ENCODE assay signal across 12 cellular contexts in the genomic region with DNA sequence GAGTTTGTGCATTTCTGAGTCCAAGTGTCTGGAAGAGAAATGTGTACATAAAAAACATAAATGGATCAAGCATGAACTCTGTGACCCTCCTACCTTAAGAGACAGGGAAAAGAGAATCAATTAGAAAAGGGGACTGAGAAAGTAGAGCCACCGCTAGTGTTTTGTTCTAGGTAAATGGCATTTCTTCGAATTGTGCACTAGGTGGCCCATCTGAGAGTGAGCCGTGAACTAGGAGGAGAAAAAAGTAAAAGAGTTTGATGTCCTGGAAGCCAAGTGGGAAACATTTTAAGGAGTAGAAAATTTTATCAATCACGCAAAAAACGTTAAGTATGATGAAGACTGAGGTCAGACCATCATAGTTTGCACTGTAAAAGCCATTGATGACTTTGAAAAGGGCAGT. TPM values are rescaled to one million over a fixed set of nuclear protein-coding genes. Genes with fewer than 3 reads are reported as not detected.
A peak's percentile ranks its signal among the peaks of the same experiment; 100 is the strongest.
DNase-seq lines count a peak whose midpoint lies in the region; ATAC-seq and TF ChIP-seq lines count a peak whose summit lies in the region.
"Had no signal": no experiment of that assay in that cellular context is flagged by ENCODE, and none has a peak within 500 bp of the region (broad histone marks: within the 10 kb centered on the region; RNA-seq: fewer than 3 reads in every experiment).

No MANE protein-coding gene starts in this region.

- H3K4me3 ChIP-seq in A673 (ENCODE audit: low read depth, low read length, poor library complexity, severe bottlenecking): no peak overlapping the region
- H3K4me3 ChIP-seq in brain microvascular endothelial cell (ENCODE audit: low read depth, low read length): no peak overlapping the region
- H3K4me3 ChIP-seq: BLaER1, gastroesophageal sphincter had no signal

- peak; percentile 67 for ATAC-seq in left colon
- no peak for ATAC-seq in GM19328 (IDR thresholded peaks at IDR 0.05; ENCODE audit: unreplicated experiment)
- ATAC-seq: gastroesophageal sphincter had no signal

- peak; percentile 52 for DNase-seq in A673 (ENCODE audit: low spot score)
- DNase-seq in HEK293T (ENCODE audit: extremely low spot score): peak; percentile 20
- DNase-seq in brain microvascular endothelial cell: peak; percentile 10
- DNase-seq in left colon: no peak
- DNase-seq in NCI-H2029 (lab: John Stamatoyannopoulos, UW): no peak
- DNase-seq in DMS53 (lab: John Stamatoyannopoulos, UW): no peak
- DNase-seq in NCI-H1092 (lab: John Stamatoyannopoulos, UW): no peak
- DNase-seq: activated CD4-positive, alpha-beta T cell treated with anti-CD3 and anti-CD28 coated beads for 1 hour; stimulated activated CD4-positive, alpha-beta T cell treated with anti-CD3 and anti-CD28 coated beads, Interleukin-15, amount 100 ng/mL, for 24 hours had no signal

- H3K9me3 ChIP-seq in A673 (ENCODE audit: low read depth, low read length, poor library complexity, severe bottlenecking): no peaks in the 10 kb centered on the region
- H3K9me3 ChIP-seq: BLaER1, gastroesophageal sphincter had no signal

- BruUV-seq in A673 (replicated peaks; lab: Mats Ljungman, UMichigan): no TSS peak

- CTCF ChIA-PET in A673 (lab: Charles Lee) (interaction anchor here (0.7 kb wide), 1 partner anchor 221 kb away, joined by 5 read pairs; a partner anchor contains a TSS), HEK293T (lab: Yijun Ruan, JAX) (interaction anchor here (2.9 kb wide), 1 partner anchor 221 kb away, joined by 11 read pairs; a partner anchor contains a TSS)

- H3K4me1 ChIP-seq in A673 (ENCODE audit: insufficient read depth, low read length, poor library complexity, severe bottlenecking): no peaks in the 10 kb centered on the region
- H3K4me1 ChIP-seq: gastroesophageal sphincter had no signal

- TF ChIP-seq CTCF in A673 (conservative IDR thresholded peaks at IDR 0.05; ENCODE audit: low read depth, low read length): peak; percentile 58
- TF ChIP-seq CTCF in brain microvascular endothelial cell (IDR thresholded peaks at IDR 0.05; ENCODE audit: low read depth, low read length, missing control alignments): peak; percentile 52

- POLR2A ChIA-PET in A673 (lab: Charles Lee; ENCODE audit: low non-redundant PET): interaction anchor here (0.6 kb wide), 1 partner anchor 313 kb away, joined by 4 read pairs; no protein-coding TSS in a partner anchor
- POLR2A ChIA-PET in HEK293T (lab: Yijun Ruan, JAX): no interaction called here

- H3K27ac ChIP-seq in A673 (ENCODE audit: low read depth, low read length, poor library complexity, severe bottlenecking) (no peak overlapping the region), brain microvascular endothelial cell (no peak overlapping the region)
- H3K27ac ChIP-seq: BLaER1, gastroesophageal sphincter had no signal

- H3K27me3 ChIP-seq in A673 (replicated peaks; ENCODE audit: insufficient read depth, low read depth, low read length, poor library complexity) (no peaks in the 10 kb centered on the region), brain microvascular endothelial cell (replicated peaks) (no peaks in the 10 kb centered on the region)
- H3K27me3 ChIP-seq: BLaER1, gastroesophageal sphincter had no signal

- in situ Hi-C loops in brain microvascular endothelial cell (cut with HindIII; ENCODE audit: low pct_ligation_motif_present, low sequenced_read_pairs): no loop called here

- intact Hi-C loops in A673 (cut with micrococcal nuclease; ENCODE audit: unreplicated experiment): loop anchor here (1.0 kb wide), 1 partner anchor 437 kb away; no protein-coding TSS in a partner anchor
- intact Hi-C loops in left colon (cut with DNase I, micrococcal nuclease): no loop called here

- H3K36me3 ChIP-seq in A673 (ENCODE audit: insufficient read depth, low read length, poor library complexity, severe bottlenecking) (no peaks in the 10 kb centered on the region), brain microvascular endothelial cell (replicated peaks) (no peaks in the 10 kb centered on the region)
- H3K36me3 ChIP-seq: gastroesophageal sphincter had no signal

TF ChIP-seq in HEK293T, 16 proteins besides CTCF, POLR2A, EP300 and RAD21:
- no peak for TF ChIP-seq TARDBP (IDR thresholded peaks at IDR 0.05)
- no peak for TF ChIP-seq CTBP1 (IDR thresholded peaks at IDR 0.05; ENCODE audit: borderline replicate concordance)
- TF ChIP-seq, protein P1, sequence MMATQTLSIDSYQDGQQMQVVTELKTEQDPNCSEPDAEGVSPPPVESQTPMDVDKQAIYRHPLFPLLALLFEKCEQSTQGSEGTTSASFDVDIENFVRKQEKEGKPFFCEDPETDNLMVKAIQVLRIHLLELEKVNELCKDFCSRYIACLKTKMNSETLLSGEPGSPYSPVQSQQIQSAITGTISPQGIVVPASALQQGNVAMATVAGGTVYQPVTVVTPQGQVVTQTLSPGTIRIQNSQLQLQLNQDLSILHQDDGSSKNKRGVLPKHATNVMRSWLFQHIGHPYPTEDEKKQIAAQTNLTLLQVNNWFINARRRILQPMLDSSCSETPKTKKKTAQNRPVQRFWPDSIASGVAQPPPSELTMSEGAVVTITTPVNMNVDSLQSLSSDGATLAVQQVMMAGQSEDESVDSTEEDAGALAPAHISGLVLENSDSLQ (IDR thresholded peaks at IDR 0.05): no peak
- TF ChIP-seq FOXA1 (IDR thresholded peaks at IDR 0.05): no peak
- no peak for TF ChIP-seq ARNT (IDR thresholded peaks at IDR 0.05)
- no peak for TF ChIP-seq FOXM1 (IDR thresholded peaks at IDR 0.05; ENCODE audit: borderline replicate concordance)
- no peak for TF ChIP-seq FOXK2 (IDR thresholded peaks at IDR 0.05)
- TF ChIP-seq SUZ12 (IDR thresholded peaks at IDR 0.05): no peak
- TF ChIP-seq NFRKB (IDR thresholded peaks at IDR 0.05): no peak
- TF ChIP-seq SP1 (IDR thresholded peaks at IDR 0.05): no peak
- no peak for TF ChIP-seq L3MBTL2 (conservative IDR thresholded peaks at IDR 0.05)
- no peak for TF ChIP-seq ELF4 (IDR thresholded peaks at IDR 0.05)
- no peak for TF ChIP-seq BHLHE40 (IDR thresholded peaks at IDR 0.05; ENCODE audit: borderline replicate concordance)
- no peak for TF ChIP-seq ZNF384 (IDR thresholded peaks at IDR 0.05)
- no peak for TF ChIP-seq HDGF (IDR thresholded peaks at IDR 0.05; ENCODE audit: borderline replicate concordance)
- no peak for TF ChIP-seq LEF1 (IDR thresholded peaks at IDR 0.05; ENCODE audit: borderline replicate concordance)

RNA-seq across cellular contexts. Expression of a gene that starts 55.1 kb away (rescaled TPM):
- total RNA-seq in A673 (2021) (48.2 and 56.7 TPM in 2 replicates), left colon (10 to 100 TPM; 13.5 to 15.3 TPM)

Comparison
In these comparisons a context has a peak if more than half of its experiments do, and no peak if none do; other contexts are left out.
1. DNase-seq: peak in A673 (single experiment), HEK293T (single experiment) and brain microvascular endothelial cell (single experiment); none in left colon (0 of 2), NCI-H2029 (single experiment), DMS53 (single experiment) and NCI-H1092 (single experiment).